ENCODE assay signal across 8 cellular contexts in the genomic region with DNA sequence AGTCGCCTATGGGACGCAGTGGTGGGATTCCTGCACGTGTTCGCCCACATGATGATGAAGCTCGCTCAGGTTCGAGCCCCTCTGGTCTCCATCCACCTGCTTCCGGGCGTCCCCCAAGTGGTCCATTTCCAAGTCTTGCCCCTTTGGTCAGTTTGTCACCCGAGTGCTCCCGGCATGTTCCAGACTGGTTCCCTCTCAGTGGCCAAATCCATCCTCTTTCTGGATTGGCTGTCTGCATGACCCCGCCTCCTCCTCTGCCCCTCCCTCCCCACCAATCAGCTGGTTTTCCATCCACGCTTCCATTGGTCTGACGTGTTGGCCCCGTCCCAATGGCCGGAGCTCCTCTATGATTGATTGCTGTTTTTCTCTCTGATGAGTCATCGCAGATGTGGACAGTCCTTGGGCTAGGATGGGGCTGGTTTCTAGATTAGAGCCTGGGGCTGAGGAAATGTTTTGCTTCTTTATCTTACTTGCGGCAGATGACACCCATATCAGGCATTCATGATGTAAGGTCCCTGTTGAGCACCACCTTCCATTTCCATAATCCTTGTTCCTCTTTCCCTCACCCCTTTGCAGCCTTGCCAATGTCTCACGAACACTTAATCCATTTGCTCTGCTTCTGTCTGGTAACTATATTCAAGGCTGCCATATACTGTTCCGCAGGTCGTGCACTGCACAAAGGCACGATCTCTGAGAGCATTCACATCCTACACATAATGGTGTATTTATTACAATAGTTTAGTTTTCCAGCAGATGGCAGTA.
A peak's percentile ranks its signal among the peaks of the same experiment; 100 is the strongest.
DNase-seq lines count a peak whose midpoint lies in the region; ATAC-seq and TF ChIP-seq lines count a peak whose summit lies in the region.

No MANE protein-coding gene starts in this region.

- H3K36me3 ChIP-seq in BLaER1 = no peaks in the 10 kb centered on the region

- no peak for TF ChIP-seq POLR2A in GM18505 (IDR thresholded peaks at IDR 0.05; ENCODE audit: borderline replicate concordance, extremely low read depth, insufficient read depth, insufficient read length)
- TF ChIP-seq POLR2A in erythroblast (IDR thresholded peaks at IDR 0.05; ENCODE audit: low read length) = no peak

- H3K9ac ChIP-seq in BLaER1 = no peak overlapping the region

- H3K4me2 ChIP-seq in BLaER1 = 0 out of 2 replicates have a peak overlapping the region, but pooled peaks have one; percentile 23

- peaks cover 9% of the 10 kb centered on the region; the same call in 1 of the 2 replicates for H3K4me1 ChIP-seq in BLaER1

- peak; percentile 32 for DNase-seq in NCI-H146 treated with DMSO at 0.1 percent for 48 hours (lab: John Stamatoyannopoulos, UW; ENCODE audit: unreplicated experiment)
- DNase-seq in UCSD-AML1 (lab: John Stamatoyannopoulos, UW; ENCODE audit: unreplicated experiment) = peak; percentile 32
- peak; percentile 93 to 97 for DNase-seq in erythroblast (lab: John Stamatoyannopoulos, UW)
- peak; percentile 83 for DNase-seq in myocyte (ENCODE audit: low read depth)
- DNase-seq in NCI-H2171 (lab: John Stamatoyannopoulos, UW) = no peak

- no peak overlapping the region for H3K4me3 ChIP-seq in BLaER1

- peak; percentile 48 for ATAC-seq in GM18505 (IDR thresholded peaks at IDR 0.05; ENCODE audit: unreplicated experiment)
- no peak for ATAC-seq in GM19351 (IDR thresholded peaks at IDR 0.05; ENCODE audit: unreplicated experiment)

- H3K27ac ChIP-seq in BLaER1 = no peak overlapping the region

- no peaks in the 10 kb centered on the region for H3K9me3 ChIP-seq in BLaER1

- H4K20me1 ChIP-seq in BLaER1 = no peaks in the 10 kb centered on the region

- H3K27me3 ChIP-seq in BLaER1 = no peaks in the 10 kb centered on the region
